In genomic region chr18:5051207-5051606, GRCh38 we compare ENCODE assay signal across 25 cellular contexts.
"Had no signal": no experiment of that assay in that cellular context is flagged by ENCODE, and none has a peak within 500 bp of the region (broad histone marks: within the 10 kb centered on the region; RNA-seq: fewer than 3 reads in every experiment).

No MANE protein-coding gene starts in this region.

- H3K27ac ChIP-seq: neural progenitor cell, ovary, parathyroid adenoma, psoas muscle, right lobe of liver, sigmoid colon, stomach, thoracic aorta, thyroid gland, tibial nerve, upper lobe of left lung, vagina had no signal

- ATAC-seq: natural killer cell; psoas muscle; right cardiac atrium; right lobe of liver; stimulated activated effector memory CD8-positive, alpha-beta T cell treated with anti-CD3 and anti-CD28 coated beads, Interleukin-12 subunit alpha, Interleukin-12 subunit beta, amount 100 ng/mL, for 72 hours; stimulated activated naive B cell treated with anti-CD40 and anti-IgM and Interleukin-4, amounts not matched to agents 10 μg/mL and 1 μg/mL and 100 μg/mL, for 72 hours had no signal

- H2AFZ ChIP-seq: neural progenitor cell, parathyroid adenoma had no signal

- H3K4me1 ChIP-seq: neural progenitor cell, parathyroid adenoma, psoas muscle, right lobe of liver, sigmoid colon, stomach, thyroid gland, tibial nerve, upper lobe of left lung, vagina had no signal

- FAIRE-seq: small intestine had no signal

- H3K79me2 ChIP-seq: parathyroid adenoma had no signal

- H3K36me3 ChIP-seq: neural progenitor cell, ovary, right lobe of liver, sigmoid colon, stomach, thoracic aorta, thyroid gland, tibial nerve, upper lobe of left lung, vagina had no signal

- H3K9ac ChIP-seq: neural progenitor cell, parathyroid adenoma had no signal

- DNase-seq: natural killer cell; occipital lobe; ovary; posterior cingulate gyrus; psoas muscle; right cardiac atrium; right lobe of liver; sigmoid colon; small intestine; stimulated activated CD4-positive, alpha-beta T cell treated with anti-CD3 and anti-CD28 coated beads, Interleukin-15, amount 100 ng/mL, for 24 hours; stimulated activated CD4-positive, alpha-beta T cell treated with anti-CD3 and anti-CD28 coated beads, Interleukin-2, amount 100 ng/mL, for 24 hours; stimulated activated CD4-positive, alpha-beta T cell treated with anti-CD3 and anti-CD28 coated beads, Interleukin-2, amount 100 ng/mL, for 48 hours; stimulated activated CD4-positive, alpha-beta T cell treated with anti-CD3 and anti-CD28 coated beads, Interleukin-4, amount 100 ng/mL, for 24 hours; stimulated activated naive B cell treated with anti-CD40 and anti-IgM and Interleukin-4, amounts not matched to agents 10 μg/mL and 1 μg/mL and 100 μg/mL, for 72 hours; stimulated activated naive CD4-positive, alpha-beta T cell treated with Interleukin-2 at 50 U/mL for 16 hours; stomach; thyroid gland; trophoblast cell; upper lobe of left lung had no signal

- H3K9me3 ChIP-seq: ovary, psoas muscle, right lobe of liver, sigmoid colon, thoracic aorta, thyroid gland, tibial nerve, upper lobe of left lung, vagina had no signal

- H3K4me3 ChIP-seq: neural progenitor cell, ovary, psoas muscle, right lobe of liver, sigmoid colon, stomach, thoracic aorta, thyroid gland, tibial nerve, upper lobe of left lung, vagina had no signal

- H3K4me2 ChIP-seq: neural progenitor cell had no signal

- H3K27me3 ChIP-seq: neural progenitor cell, ovary, right lobe of liver, sigmoid colon, stomach, thyroid gland, tibial nerve, upper lobe of left lung, vagina had no signal
